ENCODE assay signal across 27 cellular contexts in the genomic region with DNA sequence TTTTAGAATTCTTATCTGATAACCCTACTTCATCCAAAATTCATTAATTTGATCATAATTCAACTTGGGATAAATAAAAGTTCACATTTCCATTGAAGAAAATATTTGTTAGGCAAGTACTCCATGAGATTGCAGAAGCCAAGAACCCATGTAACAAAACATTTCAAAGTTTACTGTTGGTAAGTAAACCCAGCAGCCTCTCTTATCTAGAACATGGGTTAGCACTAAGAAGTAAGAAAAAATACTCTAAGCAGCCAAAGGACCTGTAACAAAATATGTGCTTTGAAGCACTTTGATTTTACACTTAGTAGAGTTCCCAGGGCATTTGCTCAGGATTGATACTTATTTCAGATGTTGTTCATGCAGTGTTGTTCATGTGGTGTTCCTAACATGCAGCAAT. TPM values are rescaled to one million over a fixed set of nuclear protein-coding genes. Genes with fewer than 3 reads are reported as not detected.
DNase-seq lines count a peak whose midpoint lies in the region; ATAC-seq, FAIRE-seq and TF ChIP-seq lines count a peak whose summit lies in the region.
"Had no signal": no experiment of that assay in that cellular context is flagged by ENCODE, and none has a peak within 500 bp of the region (broad histone marks: within the 10 kb centered on the region; RNA-seq: fewer than 3 reads in every experiment).

No MANE protein-coding gene starts in this region.

- no peak for TF ChIP-seq POLR2A in K562 (conservative IDR thresholded peaks at IDR 0.05)

- no peaks in the 10 kb centered on the region for H3K9me3 Mint-ChIP-seq in activated CD4-positive, alpha-beta memory T cell treated with anti-CD3 and anti-CD28 coated beads for 36 hours
- H3K9me3 Mint-ChIP-seq in activated CD4-positive, alpha-beta memory T cell treated with anti-CD3 and anti-CD28 coated beads, Interleukin-2, amount 10 ng/mL, durations not matched to agents 7 days and 5 days = no peaks in the 10 kb centered on the region
- no peaks in the 10 kb centered on the region for H3K9me3 Mint-ChIP-seq in CD4-positive, alpha-beta memory T cell
- H3K9me3 Mint-ChIP-seq: dendritic cell treated with granulocyte-macrophage colony-stimulating factor and Interleukin-4, amounts not matched to agents 40 ng/mL and 50 ng/mL, for 4 days; stimulated activated naive CD8-positive, alpha-beta T cell treated with anti-CD3 and anti-CD28 coated beads, Interleukin-15, amount 100 ng/mL, for 72 hours; T-helper 1 cell treated with Interleukin-12 subunit alpha and Interleukin-12 subunit beta and Interleukin-4 antibody, amounts not matched to agents 30 μg/mL and 1 μg/mL, for 36 hours had no signal

- no peaks in the 10 kb centered on the region for H3K27me3 ChIP-seq in CD4-positive, alpha-beta memory T cell (ENCODE audit: insufficient read depth, low read length)
- H3K27me3 ChIP-seq in K562 (ENCODE audit: control insufficient read depth in 2 of 2, insufficient read depth in 2 of 2, low read length in 2 of 2) (no peaks in the 10 kb centered on the region), parathyroid adenoma (ENCODE audit: control insufficient read depth, insufficient read depth, low read length) (no peaks in the 10 kb centered on the region)
- H3K27me3 ChIP-seq: SJSA1, spleen, tibial artery had no signal

- no peaks in the 10 kb centered on the region for H3K27me3 Mint-ChIP-seq in activated CD4-positive, alpha-beta memory T cell treated with anti-CD3 and anti-CD28 coated beads for 36 hours
- H3K27me3 Mint-ChIP-seq in activated CD4-positive, alpha-beta memory T cell treated with anti-CD3 and anti-CD28 coated beads, Interleukin-2, amount 10 ng/mL, durations not matched to agents 7 days and 5 days = no peaks in the 10 kb centered on the region
- no peaks in the 10 kb centered on the region for H3K27me3 Mint-ChIP-seq in CD4-positive, alpha-beta memory T cell
- H3K27me3 Mint-ChIP-seq: dendritic cell treated with granulocyte-macrophage colony-stimulating factor and Interleukin-4, amounts not matched to agents 40 ng/mL and 50 ng/mL, for 4 days; stimulated activated naive CD8-positive, alpha-beta T cell treated with anti-CD3 and anti-CD28 coated beads, Interleukin-15, amount 100 ng/mL, for 72 hours had no signal

- H3K27ac Mint-ChIP-seq in activated CD4-positive, alpha-beta memory T cell treated with anti-CD3 and anti-CD28 coated beads for 36 hours = peak overlapping the region; percentile 34
- H3K27ac Mint-ChIP-seq in activated CD4-positive, alpha-beta memory T cell treated with anti-CD3 and anti-CD28 coated beads, Interleukin-2, amount 10 ng/mL, durations not matched to agents 7 days and 5 days = no peak overlapping the region
- H3K27ac Mint-ChIP-seq in CD4-positive, alpha-beta memory T cell = peak overlapping the region; percentile 31 to 95 (median 80)
- H3K27ac Mint-ChIP-seq: stimulated activated naive CD8-positive, alpha-beta T cell treated with anti-CD3 and anti-CD28 coated beads, Interleukin-15, amount 100 ng/mL, for 72 hours; T-helper 1 cell treated with Interleukin-12 subunit alpha and Interleukin-12 subunit beta and Interleukin-4 antibody, amounts not matched to agents 30 μg/mL and 1 μg/mL, for 36 hours had no signal

- intact Hi-C loops in activated CD4-positive, alpha-beta memory T cell treated with anti-CD3 and anti-CD28 coated beads for 36 hours (cut with micrococcal nuclease) = loop anchor here (10.0 kb wide), 1 partner anchor 829 kb away; the partner anchor contains the start of gene IL6ST
- intact Hi-C loops in CD4-positive, alpha-beta memory T cell (cut with micrococcal nuclease) = no loop called here
- intact Hi-C loops in K562 (cut with micrococcal nuclease) = no loop called here

- H3K9me1 ChIP-seq in K562 (ENCODE audit: control insufficient read depth, insufficient read depth, low read length) = peaks cover 4% of the 10 kb centered on the region

- H3K4me3 ChIP-seq in CD4-positive, alpha-beta memory T cell (ENCODE audit: low read length in 2 of 2) = no peak overlapping the region
- H3K4me3 ChIP-seq in K562 (no peak overlapping the region), parathyroid adenoma (ENCODE audit: low read depth, low read length) (no peak overlapping the region)
- H3K4me3 ChIP-seq: A549, SJSA1, tibial artery had no signal

- POLR2A ChIA-PET in activated CD4-positive, alpha-beta memory T cell treated with anti-CD3 and anti-CD28 coated beads for 36 hours (lab: Charles Lee) = no interaction called here
- POLR2A ChIA-PET in activated CD4-positive, alpha-beta memory T cell treated with anti-CD3 and anti-CD28 coated beads, Interleukin-2, amount 10 ng/mL, durations not matched to agents 7 days and 5 days (lab: Charles Lee) = no interaction called here
- POLR2A ChIA-PET in CD4-positive, alpha-beta memory T cell (lab: Charles Lee; ENCODE audit: partially characterized antibody) = interaction anchor here (0.9 to 6.4 kb wide), 4 partner anchors 9 to 154 kb away, joined by 3 to 30 read pairs (median 3); no protein-coding TSS in a partner anchor
- POLR2A ChIA-PET in K562 (lab: Yijun Ruan, JAX) = interaction anchor here (0.6 to 1.0 kb wide), 2 partner anchors 12 to 14 kb away, joined by 3 read pairs; no protein-coding TSS in a partner anchor

- FAIRE-seq in K562 (lab: Jason Lieb, UNC) (peak; percentile 23), frontal cortex (lab: Jason Lieb, UNC) (no peak)
- FAIRE-seq: A549, bronchial epithelial cell, endometrium, G401.6, RCC 7860 had no signal

- no peaks in the 10 kb centered on the region for H3K9me3 ChIP-seq in CD4-positive, alpha-beta memory T cell (ENCODE audit: control insufficient read depth in 1 of 2, low read length in 2 of 2)
- no peaks in the 10 kb centered on the region for H3K9me3 ChIP-seq in K562 (replicated peaks; ENCODE audit: control insufficient read depth, insufficient read depth, low read depth, low read length)
- H3K9me3 ChIP-seq in parathyroid adenoma (ENCODE audit: control insufficient read depth, low read length) = no peaks in the 10 kb centered on the region
- H3K9me3 ChIP-seq: A549, SJSA1, spleen, tibial artery had no signal

- no peak for ATAC-seq in K562
- no peak for ATAC-seq in HG02885 (IDR thresholded peaks at IDR 0.05; ENCODE audit: poor library complexity, unreplicated experiment)
- ATAC-seq: A549; stimulated activated naive CD8-positive, alpha-beta T cell treated with anti-CD3 and anti-CD28 coated beads, Interleukin-15, amount 100 ng/mL, for 72 hours had no signal

- H3K36me3 Mint-ChIP-seq in activated CD4-positive, alpha-beta memory T cell treated with anti-CD3 and anti-CD28 coated beads for 36 hours = no peaks in the 10 kb centered on the region
- peaks cover 47% of the 10 kb centered on the region for H3K36me3 Mint-ChIP-seq in activated CD4-positive, alpha-beta memory T cell treated with anti-CD3 and anti-CD28 coated beads, Interleukin-2, amount 10 ng/mL, durations not matched to agents 7 days and 5 days (ENCODE audit: low read depth)
- H3K36me3 Mint-ChIP-seq in CD4-positive, alpha-beta memory T cell = peaks cover 19 to 24% of the 10 kb centered on the region in 2 donors

- H3K4me3 Mint-ChIP-seq in activated CD4-positive, alpha-beta memory T cell treated with anti-CD3 and anti-CD28 coated beads for 36 hours = no peak overlapping the region
- no peak overlapping the region for H3K4me3 Mint-ChIP-seq in activated CD4-positive, alpha-beta memory T cell treated with anti-CD3 and anti-CD28 coated beads, Interleukin-2, amount 10 ng/mL, durations not matched to agents 7 days and 5 days
- H3K4me3 Mint-ChIP-seq in CD4-positive, alpha-beta memory T cell = peak overlapping the region in 7 of 8 donors; percentile 9 to 85 (median 70)
- H3K4me3 Mint-ChIP-seq: dendritic cell treated with granulocyte-macrophage colony-stimulating factor and Interleukin-4, amounts not matched to agents 40 ng/mL and 50 ng/mL, for 4 days; stimulated activated naive CD8-positive, alpha-beta T cell treated with anti-CD3 and anti-CD28 coated beads, Interleukin-15, amount 100 ng/mL, for 72 hours; T-helper 1 cell treated with Interleukin-12 subunit alpha and Interleukin-12 subunit beta and Interleukin-4 antibody, amounts not matched to agents 30 μg/mL and 1 μg/mL, for 36 hours had no signal

- CTCF ChIA-PET in activated CD4-positive, alpha-beta memory T cell treated with anti-CD3 and anti-CD28 coated beads for 36 hours (lab: Charles Lee) = interaction anchor here (1.1 to 1.3 kb wide), 2 partner anchors 10 to 15 kb away, joined by 4 read pairs; no protein-coding TSS in a partner anchor
- CTCF ChIA-PET in activated CD4-positive, alpha-beta memory T cell treated with anti-CD3 and anti-CD28 coated beads, Interleukin-2, amount 10 ng/mL, durations not matched to agents 7 days and 5 days (lab: Charles Lee) = interaction anchor here (1.4 kb wide), 1 partner anchor 14 kb away, joined by 3 read pairs; no protein-coding TSS in a partner anchor
- CTCF ChIA-PET in CD4-positive, alpha-beta memory T cell (lab: Charles Lee; ENCODE audit: partially characterized antibody) = interaction anchor here (0.6 to 7.6 kb wide), 2 partner anchors 14 to 78 kb away, joined by 3 to 58 read pairs; no protein-coding TSS in a partner anchor
- CTCF ChIA-PET in K562 (lab: Yijun Ruan, JAX; ENCODE audit: low intra/inter-chr PET ratio) = no interaction called here

- in situ Hi-C loops in K562 (cut with MboI) = no loop called here

- TF ChIP-seq CTCF in K562 (IDR thresholded peaks at IDR 0.05 in 2 of 3, conservative IDR thresholded peaks at IDR 0.05 in 1 of 3; ENCODE audit: insufficient read depth in 2 of 3, low read depth in 1 of 3, low read length in 3 of 3) (no peak), parathyroid adenoma (IDR thresholded peaks at IDR 0.05) (no peak)

- no peak overlapping the region for H3K4me2 ChIP-seq in K562 (ENCODE audit: insufficient read depth, low read length)
- peak overlapping the region; percentile 18 for H3K4me2 ChIP-seq in parathyroid adenoma (ENCODE audit: low read length)
- H3K4me2 ChIP-seq: A549 had no signal

- H3K4me1 ChIP-seq in CD4-positive, alpha-beta memory T cell (ENCODE audit: insufficient read depth, low read length) = peaks cover 97% of the 10 kb centered on the region
- H3K4me1 ChIP-seq in K562 (replicated peaks in 1 of 2; ENCODE audit: control insufficient read depth in 2 of 2, insufficient read depth in 2 of 2, low read length in 2 of 2) = peaks cover 6 to 14% of the 10 kb centered on the region in 2 experiments
- peaks cover 16% of the 10 kb centered on the region for H3K4me1 ChIP-seq in parathyroid adenoma

- no peak for DNase-seq in activated CD4-positive, alpha-beta memory T cell treated with anti-CD3 and anti-CD28 coated beads for 36 hours
- no peak for DNase-seq in activated CD4-positive, alpha-beta memory T cell treated with anti-CD3 and anti-CD28 coated beads, Interleukin-2, amount 10 ng/mL, durations not matched to agents 7 days and 5 days
- DNase-seq in CD4-positive, alpha-beta memory T cell = no peak
- DNase-seq in K562 (ENCODE audit: extremely low read depth in 1 of 4, low spot score in 3 of 4) (no peak), frontal cortex (ENCODE audit: low spot score in 2 of 2) (no peak), SKM-1 (lab: John Stamatoyannopoulos, UW; ENCODE audit: unreplicated experiment) (no peak)
- DNase-seq: activated effector memory CD4-positive, alpha-beta T cell treated with anti-CD3 and anti-CD28 coated beads, Interleukin-2, amount 50 U/mL, for 16 hours; amniotic stem cell; HCEC 1CT; MM.1S; NCI-H146; NCI-H2171 treated with DMSO at 0.1 percent for 48 hours; NCI-H524 treated with DMSO at 0.1 percent for 48 hours; stimulated activated CD4-positive, alpha-beta T cell treated with anti-CD3 and anti-CD28 coated beads, Interleukin-4, amount 100 ng/mL, for 1 hour; stimulated activated naive CD8-positive, alpha-beta T cell treated with anti-CD3 and anti-CD28 coated beads, Interleukin-15, amount 100 ng/mL, for 72 hours; tibial artery had no signal

- no peak for TF ChIP-seq EP300 in K562 (IDR thresholded peaks at IDR 0.05; ENCODE audit: low read length)

- no peak for TF ChIP-seq RAD21 in K562 (CRISPR knock-in tag; conservative IDR thresholded peaks at IDR 0.05 in 1 of 2, IDR thresholded peaks at IDR 0.05 in 1 of 2)

- H2AFZ ChIP-seq in K562 (ENCODE audit: low read depth, low read length) (no peak overlapping the region), parathyroid adenoma (no peak overlapping the region)

- H3K27ac ChIP-seq in CD4-positive, alpha-beta memory T cell (ENCODE audit: low read depth, low read length) = peak overlapping the region; percentile 14
- H3K27ac ChIP-seq in K562 (ENCODE audit: extremely low read depth, low read depth, low read length) = no peak overlapping the region
- H3K27ac ChIP-seq in parathyroid adenoma = no peak overlapping the region
- H3K27ac ChIP-seq: A549, SJSA1, tibial artery had no signal

- BruUV-seq in K562 (replicated peaks; lab: Mats Ljungman, UMichigan) = no TSS peak

- H3K79me2 ChIP-seq in K562 (ENCODE audit: control insufficient read depth, insufficient read depth, low read length) (peaks cover 85% of the 10 kb centered on the region), parathyroid adenoma (peaks cover 70% of the 10 kb centered on the region)

- H3K36me3 ChIP-seq in CD4-positive, alpha-beta memory T cell (ENCODE audit: insufficient read depth, low read length) = no peaks in the 10 kb centered on the region
- H3K36me3 ChIP-seq in K562 (ENCODE audit: control insufficient read depth, insufficient read depth, low read length) (peaks cover 5% of the 10 kb centered on the region; the same call in 1 of the 3 replicates), parathyroid adenoma (ENCODE audit: control insufficient read depth, insufficient read depth, low read length) (no peaks in the 10 kb centered on the region)
- H3K36me3 ChIP-seq: tibial artery had no signal

- no peak overlapping the region for H3K9ac ChIP-seq in K562 (ENCODE audit: insufficient read depth in 1 of 2, low read depth in 2 of 2, low read length in 2 of 2)
- H3K9ac ChIP-seq in parathyroid adenoma = no peak overlapping the region

- peaks cover 25% of the 10 kb centered on the region for H4K20me1 ChIP-seq in K562 (replicated peaks; ENCODE audit: control insufficient read depth, insufficient read depth, low read length)

- H3K4me1 Mint-ChIP-seq in activated CD4-positive, alpha-beta memory T cell treated with anti-CD3 and anti-CD28 coated beads for 36 hours (ENCODE audit: low read depth) = peaks cover 86% of the 10 kb centered on the region
- H3K4me1 Mint-ChIP-seq in activated CD4-positive, alpha-beta memory T cell treated with anti-CD3 and anti-CD28 coated beads, Interleukin-2, amount 10 ng/mL, durations not matched to agents 7 days and 5 days = peaks cover 80% of the 10 kb centered on the region
- peaks cover 74 to 96% (median 83%) of the 10 kb centered on the region in 4 donors for H3K4me1 Mint-ChIP-seq in CD4-positive, alpha-beta memory T cell

RNA-seq across cellular contexts. Expression of gene MAP3K1, which starts 8.7 kb away (rescaled TPM):
- total RNA-seq in activated CD4-positive, alpha-beta memory T cell treated with anti-CD3 and anti-CD28 coated beads for 36 hours = 10 to 100 TPM; 20.5 to 20.6 TPM
- 10 to 100 TPM; 47.5 to 49.5 TPM for total RNA-seq in activated CD4-positive, alpha-beta memory T cell treated with anti-CD3 and anti-CD28 coated beads, Interleukin-2, amount 10 ng/mL, durations not matched to agents 7 days and 5 days
- 100 to 1,000 TPM; 139 to 146 TPM for total RNA-seq in CD4-positive, alpha-beta memory T cell
- 10 to 100 TPM; 41.6 to 79.8 TPM for polyA plus RNA-seq in CD4-positive, alpha-beta memory T cell
- total RNA-seq in K562 (2011; cell fraction: chromatin; rRNA removed; ENCODE audit: low replicate concordance) = 6.2 and 19.0 TPM in 2 replicates
- total RNA-seq in K562 (2011; cell fraction: nucleolus; rRNA removed) = 4.0 and 5.5 TPM in 2 replicates
- total RNA-seq in K562 (2011; cell fraction: nucleoplasm; rRNA removed) = 8.2 and 9.7 TPM in 2 replicates
- total RNA-seq in K562 (2014; rRNA removed) = 7.0 and 8.4 TPM in 2 replicates
- total RNA-seq in K562 (2014; rRNA removed; fragmentation: Illumina TruSeq; extraction: Trizol) = 13.7 and 14.7 TPM in 2 replicates
- 13.5 and 13.9 TPM in 2 replicates for total RNA-seq in K562 (2015; rRNA removed; fragmentation: Illumina TruSeq; extraction: Trizol)
- total RNA-seq in K562 (2021) = 9.9 and 10.7 TPM in 2 replicates
- polyA plus RNA-seq in K562 (2011; rRNA removed) = 9.7 and 11.1 TPM in 2 replicates
- polyA plus RNA-seq in K562 (2011; cell fraction: cytosol; rRNA removed) = 2.5 and 5.2 TPM in 2 replicates
- polyA plus RNA-seq in K562 (2011; cell fraction: nucleus; rRNA removed) = 8.4 and 11.7 TPM in 2 replicates
- 5.0 TPM in 2 replicates for polyA plus RNA-seq in K562 (2012)
- polyA plus RNA-seq in K562 (2014; fragmentation: Illumina TruSeq; extraction: Trizol) = 6.7 and 7.5 TPM in 2 replicates
- 1 to 10 TPM; 3.9 to 6.9 TPM for polyA plus RNA-seq in K562 (2014; fragmentation: Nextera tagmentation; extraction: Ambion mirVana)
- polyA plus RNA-seq in K562 (2014; rRNA removed) = 4.7 and 4.9 TPM in 2 replicates
- polyA minus RNA-seq in K562 (2011; rRNA and poly(A)+ RNA removed) = 31.1 and 33.0 TPM in 2 replicates
- polyA minus RNA-seq in K562 (2011; cell fraction: cytosol; rRNA and poly(A)+ RNA removed) = 9.0 and 11.6 TPM in 2 replicates
- polyA minus RNA-seq in K562 (2011; cell fraction: nucleus; rRNA and poly(A)+ RNA removed) = 8.8 and 15.7 TPM in 2 replicates
- total RNA-seq in frontal cortex = 22.8 TPM

Comparison
In these comparisons a context has a peak if more than half of its experiments do, and no peak if none do; other contexts are left out.
1. H3K4me3 Mint-ChIP-seq: peak in CD4-positive, alpha-beta memory T cell (7 of 8); none in activated CD4-positive, alpha-beta memory T cell treated with anti-CD3 and anti-CD28 coated beads for 36 hours (single experiment) and activated CD4-positive, alpha-beta memory T cell treated with anti-CD3 and anti-CD28 coated beads, Interleukin-2, amount 10 ng/mL, durations not matched to agents 7 days and 5 days (single experiment).
2. POLR2A ChIA-PET loops: an anchor here in CD4-positive, alpha-beta memory T cell (0.9 to 6.4 kb wide) and K562 (0.6 to 1.0 kb wide); none called in activated CD4-positive, alpha-beta memory T cell treated with anti-CD3 and anti-CD28 coated beads for 36 hours and activated CD4-positive, alpha-beta memory T cell treated with anti-CD3 and anti-CD28 coated beads, Interleukin-2, amount 10 ng/mL, durations not matched to agents 7 days and 5 days.